20 cellular contexts compared by ENCODE assay signal in genomic region chr12:117148642-117149041, GRCh38. TPM values are rescaled to one million over a fixed set of nuclear protein-coding genes. Genes with fewer than 3 reads are reported as not detected.
DNase-seq lines count a peak whose midpoint lies in the region; FAIRE-seq and TF ChIP-seq lines count a peak whose summit lies in the region.
"Had no signal": no experiment of that assay in that cellular context is flagged by ENCODE, and none has a peak within 500 bp of the region (broad histone marks: within the 10 kb centered on the region; RNA-seq: fewer than 3 reads in every experiment).

No MANE protein-coding gene starts in this region.

- no peak overlapping the region for H2BK5ac ChIP-seq in mesenchymal stem cell (ENCODE audit: low read depth, low read length, poor library complexity, severe bottlenecking)

- H3K23ac ChIP-seq in mesenchymal stem cell (ENCODE audit: low read length in 2 of 2) = no peak overlapping the region

- H3K4me1 ChIP-seq in astrocyte (ENCODE audit: insufficient read depth, low read length) = no peaks in the 10 kb centered on the region
- no peaks in the 10 kb centered on the region for H3K4me1 ChIP-seq in mesenchymal stem cell (ENCODE audit: control insufficient read depth, insufficient read depth, low read depth, low read length)
- H3K4me1 ChIP-seq: BE2C had no signal

- no peaks in the 10 kb centered on the region for H3K9me3 Mint-ChIP-seq in T-helper 1 cell treated with Interleukin-12 subunit alpha and Interleukin-12 subunit beta and Interleukin-4 antibody, amounts not matched to agents 30 μg/mL and 1 μg/mL, for 36 hours
- H3K9me3 Mint-ChIP-seq in astrocyte (ENCODE audit: unreplicated experiment) = no peaks in the 10 kb centered on the region
- H3K9me3 Mint-ChIP-seq: activated naive CD4-positive, alpha-beta T cell treated with anti-CD3 and anti-CD28 coated beads, Interleukin-2, amount 50 U/mL, for 24 hours had no signal

- peaks cover 16% of the 10 kb centered on the region for H4K20me1 ChIP-seq in astrocyte (ENCODE audit: insufficient read depth, low read length)

- H2AK5ac ChIP-seq in mesenchymal stem cell (ENCODE audit: low read length, severe bottlenecking) = no peak overlapping the region

- H3K79me2 ChIP-seq in astrocyte (ENCODE audit: insufficient read depth, low read length) = no peaks in the 10 kb centered on the region

- H3K27me3 ChIP-seq in astrocyte (ENCODE audit: insufficient read depth, low read length) (no peaks in the 10 kb centered on the region), mesenchymal stem cell (ENCODE audit: control insufficient read depth in 1 of 2, insufficient read depth in 1 of 2, low read length in 2 of 2) (no peaks in the 10 kb centered on the region)
- H3K27me3 ChIP-seq: BE2C had no signal

- H3K27ac Mint-ChIP-seq in T-helper 1 cell treated with Interleukin-12 subunit alpha and Interleukin-12 subunit beta and Interleukin-4 antibody, amounts not matched to agents 30 μg/mL and 1 μg/mL, for 36 hours = peak overlapping the region; percentile 60
- peak overlapping the region; percentile 18 for H3K27ac Mint-ChIP-seq in astrocyte (ENCODE audit: unreplicated experiment)

- WGBS in mesenchymal stem cell = 89% methylated on average over 5 of the region's 6 CpGs

- TF ChIP-seq POLR2A in NB4 (IDR thresholded peaks at IDR 0.05; ENCODE audit: extremely low read depth, insufficient read length) = no peak

- peaks cover 18% of the 10 kb centered on the region for H3K79me1 ChIP-seq in mesenchymal stem cell (replicated peaks; ENCODE audit: low read length, poor library complexity, severe bottlenecking)

- no peak overlapping the region for H3K14ac ChIP-seq in mesenchymal stem cell (ENCODE audit: low read length in 2 of 2)

- FAIRE-seq in astrocyte (lab: Jason Lieb, UNC) = no peak
- FAIRE-seq: GM19239, H1 had no signal

- H3K36me3 ChIP-seq in astrocyte (ENCODE audit: insufficient read depth, low read length) (peaks cover 14% of the 10 kb centered on the region), mesenchymal stem cell (ENCODE audit: control insufficient read depth in 1 of 2, insufficient read depth in 2 of 2, low read depth in 1 of 2, low read length in 2 of 2) (peaks cover 40 to 52% of the 10 kb centered on the region in 2 experiments)

- no peak overlapping the region for H3K4me2 ChIP-seq in astrocyte (ENCODE audit: low read length)
- H3K4me2 ChIP-seq in mesenchymal stem cell (ENCODE audit: low read length, poor library complexity, severe bottlenecking) = no peak overlapping the region

- no peak overlapping the region for H4K8ac ChIP-seq in mesenchymal stem cell (ENCODE audit: low read length)

- DNase-seq in T-helper 1 cell (no peak), NB4 (ENCODE audit: low read depth) (peak; percentile 49), astrocyte (ENCODE audit: low read depth) (peak; percentile 36), mesenchymal stem cell (no peak), NCI-H774 (lab: John Stamatoyannopoulos, UW) (no peak)
- DNase-seq in stimulated activated CD8-positive, alpha-beta memory T cell treated with anti-CD3 and anti-CD28 coated beads, Interleukin-15, amount 100 ng/mL, for 48 hours (ENCODE audit: low read depth in 2 of 2) = peak; percentile 22 to 33
- DNase-seq in activated CD8-positive, alpha-beta memory T cell treated with anti-CD3 and anti-CD28 coated beads for 24 hours = no peak
- DNase-seq: BE2C, foreskin melanocyte, GDM1, mucosa of descending colon, NCI-H1436 treated with DMSO at 0.1 percent for 48 hours, NCI-H2171, PC-3 had no signal

- no peaks in the 10 kb centered on the region for H3K27me3 Mint-ChIP-seq in T-helper 1 cell treated with Interleukin-12 subunit alpha and Interleukin-12 subunit beta and Interleukin-4 antibody, amounts not matched to agents 30 μg/mL and 1 μg/mL, for 36 hours (ENCODE audit: low read depth)
- H3K27me3 Mint-ChIP-seq in astrocyte (ENCODE audit: low read depth, unreplicated experiment) = no peaks in the 10 kb centered on the region
- H3K27me3 Mint-ChIP-seq: activated naive CD4-positive, alpha-beta T cell treated with anti-CD3 and anti-CD28 coated beads, Interleukin-2, amount 50 U/mL, for 24 hours had no signal

- no peak overlapping the region for H3K4me3 Mint-ChIP-seq in T-helper 1 cell treated with Interleukin-12 subunit alpha and Interleukin-12 subunit beta and Interleukin-4 antibody, amounts not matched to agents 30 μg/mL and 1 μg/mL, for 36 hours
- H3K4me3 Mint-ChIP-seq in astrocyte (ENCODE audit: unreplicated experiment) = no peak overlapping the region
- H3K4me3 Mint-ChIP-seq: activated naive CD4-positive, alpha-beta T cell treated with anti-CD3 and anti-CD28 coated beads, Interleukin-2, amount 50 U/mL, for 24 hours had no signal

- TF ChIP-seq CTCF in NB4 (IDR thresholded peaks at IDR 0.05; ENCODE audit: low read depth, low read length) = no peak
- no peak for TF ChIP-seq CTCF in astrocyte (IDR thresholded peaks at IDR 0.05; ENCODE audit: insufficient read depth, low read depth, low read length)

- H2AFZ ChIP-seq in astrocyte (ENCODE audit: low read depth, low read length) (no peak overlapping the region), mesenchymal stem cell (ENCODE audit: low read depth, low read length) (no peak overlapping the region)

- H2BK12ac ChIP-seq in mesenchymal stem cell (ENCODE audit: low read length in 2 of 2) = no peak overlapping the region

- no peak overlapping the region for H2BK120ac ChIP-seq in mesenchymal stem cell (ENCODE audit: low read depth, low read length)

- H3K4me1 Mint-ChIP-seq in T-helper 1 cell treated with Interleukin-12 subunit alpha and Interleukin-12 subunit beta and Interleukin-4 antibody, amounts not matched to agents 30 μg/mL and 1 μg/mL, for 36 hours (ENCODE audit: low read depth) = peaks cover 47% of the 10 kb centered on the region
- peaks cover 13% of the 10 kb centered on the region for H3K4me1 Mint-ChIP-seq in astrocyte (ENCODE audit: low read depth, unreplicated experiment)

- H3K9me3 ChIP-seq in astrocyte (ENCODE audit: insufficient read depth, low read depth, low read length) (no peaks in the 10 kb centered on the region), mesenchymal stem cell (ENCODE audit: control insufficient read depth, low read length) (no peaks in the 10 kb centered on the region)
- H3K9me3 ChIP-seq: BE2C, mucosa of descending colon had no signal

- H3K4me3 ChIP-seq in NB4 (ENCODE audit: low read depth, low read length) (no peak overlapping the region), astrocyte (ENCODE audit: insufficient read depth, low read depth, low read length) (no peak overlapping the region), mesenchymal stem cell (ENCODE audit: insufficient read depth in 1 of 2, low read depth in 1 of 2, low read length in 2 of 2) (no peak overlapping the region)
- H3K4me3 ChIP-seq: mucosa of descending colon had no signal

- H3K9ac ChIP-seq in astrocyte (ENCODE audit: low read length) (no peak overlapping the region), mesenchymal stem cell (ENCODE audit: low read length) (no peak overlapping the region)

- no peak overlapping the region for H3K4ac ChIP-seq in mesenchymal stem cell (ENCODE audit: low read depth in 1 of 2, low read length in 2 of 2)

- H2BK15ac ChIP-seq in mesenchymal stem cell (ENCODE audit: low read depth, poor library complexity, severe bottlenecking) = no peak overlapping the region

- H4K91ac ChIP-seq in mesenchymal stem cell (ENCODE audit: low read length) = no peak overlapping the region

- peaks cover 35% of the 10 kb centered on the region for H3K36me3 Mint-ChIP-seq in T-helper 1 cell treated with Interleukin-12 subunit alpha and Interleukin-12 subunit beta and Interleukin-4 antibody, amounts not matched to agents 30 μg/mL and 1 μg/mL, for 36 hours (ENCODE audit: low read depth)
- peaks cover 8% of the 10 kb centered on the region for H3K36me3 Mint-ChIP-seq in astrocyte (ENCODE audit: low read depth, unreplicated experiment)

- H3K27ac ChIP-seq in astrocyte (ENCODE audit: low read depth, low read length) = no peak overlapping the region
- H3K27ac ChIP-seq in mesenchymal stem cell (ENCODE audit: low read length, poor library complexity, severe bottlenecking) = no peak overlapping the region
- H3K27ac ChIP-seq: 22Rv1, epithelial cell of prostate had no signal

- H3K18ac ChIP-seq in mesenchymal stem cell (ENCODE audit: low read depth in 1 of 2, low read length in 2 of 2) = peak overlapping the region in 1 of 2 experiments; percentile 35

RNA-seq across cellular contexts. Expression of gene FBXO21, which starts 41.6 kb away (rescaled TPM):
- 30.8 and 32.0 TPM in 2 replicates for total RNA-seq in astrocyte
- polyA plus RNA-seq in mesenchymal stem cell (2013, experiment 1 of 2) = 28.4 TPM
- 28.2 TPM for polyA plus RNA-seq in mesenchymal stem cell (2013, experiment 2 of 2)

RNA-seq across cellular contexts. Expression of gene TESC, which starts 49.4 kb away (rescaled TPM):
- total RNA-seq in astrocyte = 1.7 and 1.9 TPM in 2 replicates
- 0.19 TPM for polyA plus RNA-seq in mesenchymal stem cell (2013, experiment 1 of 2)
- polyA plus RNA-seq in mesenchymal stem cell (2013, experiment 2 of 2) = 0.26 TPM

Comparison
In these comparisons a context has a peak if more than half of its experiments do, and no peak if none do; other contexts are left out.
1. DNase-seq: peak in NB4 (single experiment), astrocyte (single experiment) and stimulated activated CD8-positive, alpha-beta memory T cell treated with anti-CD3 and anti-CD28 coated beads, Interleukin-15, amount 100 ng/mL, for 48 hours (2 of 2); none in T-helper 1 cell (0 of 5), mesenchymal stem cell (single experiment), NCI-H774 (single experiment) and activated CD8-positive, alpha-beta memory T cell treated with anti-CD3 and anti-CD28 coated beads for 24 hours (single experiment).